1 cellular context compared by ENCODE assay signal in the genomic region with DNA sequence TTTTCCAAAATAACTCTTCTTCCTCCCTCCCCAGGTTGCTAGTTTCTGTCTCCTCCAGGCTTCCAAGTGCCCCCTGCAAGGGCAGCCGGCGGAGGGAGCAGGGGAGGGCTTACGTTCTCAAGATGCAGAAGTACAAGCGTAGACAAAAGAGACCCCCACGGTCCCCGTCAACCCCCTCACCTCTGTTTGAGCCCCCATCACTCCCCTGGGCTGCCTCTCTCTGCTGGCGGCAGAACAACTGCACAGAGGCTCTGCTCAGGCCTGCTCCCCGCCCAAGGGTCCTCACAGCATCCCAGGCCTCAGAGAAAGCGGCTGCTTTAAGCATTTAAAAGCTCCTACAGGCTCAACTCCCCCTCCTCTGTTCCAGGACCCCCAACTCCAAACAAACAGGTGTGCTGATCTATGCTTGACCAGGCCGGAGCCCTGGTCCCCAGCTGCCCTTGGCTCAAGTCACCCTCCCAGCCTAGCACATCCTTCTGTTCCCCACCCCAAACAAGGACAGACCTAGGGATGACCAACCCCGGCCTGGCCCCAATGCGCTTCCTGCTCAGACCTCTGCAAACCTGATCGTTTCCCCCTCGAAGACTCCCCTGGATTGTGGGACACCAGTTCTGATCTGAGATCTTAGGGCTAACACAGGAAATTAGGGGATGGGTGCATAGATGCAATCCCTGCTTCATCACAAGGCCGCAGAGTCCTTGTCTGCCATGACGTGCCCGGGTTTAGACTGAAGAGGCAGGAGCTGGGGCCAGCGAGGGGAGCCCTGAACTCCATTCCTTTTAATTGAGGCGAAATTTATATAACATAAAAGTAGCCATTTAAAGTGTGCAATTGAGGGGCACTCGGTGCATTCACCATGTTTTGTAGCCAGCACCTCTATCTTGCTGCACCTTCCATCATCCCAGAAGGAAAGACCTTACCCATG.
TF ChIP-seq lines count a peak whose summit lies in the region.

No MANE protein-coding gene starts in this region.

TF ChIP-seq in SK-N-SH, 30 proteins besides CTCF, POLR2A, EP300 and RAD21 (continued from another document):
- TF ChIP-seq, protein P1, sequence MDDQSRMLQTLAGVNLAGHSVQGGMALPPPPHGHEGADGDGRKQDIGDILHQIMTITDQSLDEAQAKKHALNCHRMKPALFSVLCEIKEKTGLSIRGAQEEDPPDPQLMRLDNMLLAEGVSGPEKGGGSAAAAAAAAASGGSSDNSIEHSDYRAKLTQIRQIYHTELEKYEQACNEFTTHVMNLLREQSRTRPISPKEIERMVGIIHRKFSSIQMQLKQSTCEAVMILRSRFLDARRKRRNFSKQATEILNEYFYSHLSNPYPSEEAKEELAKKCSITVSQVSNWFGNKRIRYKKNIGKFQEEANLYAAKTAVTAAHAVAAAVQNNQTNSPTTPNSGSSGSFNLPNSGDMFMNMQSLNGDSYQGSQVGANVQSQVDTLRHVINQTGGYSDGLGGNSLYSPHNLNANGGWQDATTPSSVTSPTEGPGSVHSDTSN (IDR thresholded peaks at IDR 0.05) = no peak
- TF ChIP-seq, protein P2, sequence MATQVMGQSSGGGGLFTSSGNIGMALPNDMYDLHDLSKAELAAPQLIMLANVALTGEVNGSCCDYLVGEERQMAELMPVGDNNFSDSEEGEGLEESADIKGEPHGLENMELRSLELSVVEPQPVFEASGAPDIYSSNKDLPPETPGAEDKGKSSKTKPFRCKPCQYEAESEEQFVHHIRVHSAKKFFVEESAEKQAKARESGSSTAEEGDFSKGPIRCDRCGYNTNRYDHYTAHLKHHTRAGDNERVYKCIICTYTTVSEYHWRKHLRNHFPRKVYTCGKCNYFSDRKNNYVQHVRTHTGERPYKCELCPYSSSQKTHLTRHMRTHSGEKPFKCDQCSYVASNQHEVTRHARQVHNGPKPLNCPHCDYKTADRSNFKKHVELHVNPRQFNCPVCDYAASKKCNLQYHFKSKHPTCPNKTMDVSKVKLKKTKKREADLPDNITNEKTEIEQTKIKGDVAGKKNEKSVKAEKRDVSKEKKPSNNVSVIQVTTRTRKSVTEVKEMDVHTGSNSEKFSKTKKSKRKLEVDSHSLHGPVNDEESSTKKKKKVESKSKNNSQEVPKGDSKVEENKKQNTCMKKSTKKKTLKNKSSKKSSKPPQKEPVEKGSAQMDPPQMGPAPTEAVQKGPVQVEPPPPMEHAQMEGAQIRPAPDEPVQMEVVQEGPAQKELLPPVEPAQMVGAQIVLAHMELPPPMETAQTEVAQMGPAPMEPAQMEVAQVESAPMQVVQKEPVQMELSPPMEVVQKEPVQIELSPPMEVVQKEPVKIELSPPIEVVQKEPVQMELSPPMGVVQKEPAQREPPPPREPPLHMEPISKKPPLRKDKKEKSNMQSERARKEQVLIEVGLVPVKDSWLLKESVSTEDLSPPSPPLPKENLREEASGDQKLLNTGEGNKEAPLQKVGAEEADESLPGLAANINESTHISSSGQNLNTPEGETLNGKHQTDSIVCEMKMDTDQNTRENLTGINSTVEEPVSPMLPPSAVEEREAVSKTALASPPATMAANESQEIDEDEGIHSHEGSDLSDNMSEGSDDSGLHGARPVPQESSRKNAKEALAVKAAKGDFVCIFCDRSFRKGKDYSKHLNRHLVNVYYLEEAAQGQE (IDR thresholded peaks at IDR 0.05; ENCODE audit: low read depth, low read length) = no peak
- TF ChIP-seq TCF12 (IDR thresholded peaks at IDR 0.05) = no peak
- TF ChIP-seq MEF2A (IDR thresholded peaks at IDR 0.05; ENCODE audit: borderline replicate concordance, low read depth) = no peak
- TF ChIP-seq, protein P3, sequence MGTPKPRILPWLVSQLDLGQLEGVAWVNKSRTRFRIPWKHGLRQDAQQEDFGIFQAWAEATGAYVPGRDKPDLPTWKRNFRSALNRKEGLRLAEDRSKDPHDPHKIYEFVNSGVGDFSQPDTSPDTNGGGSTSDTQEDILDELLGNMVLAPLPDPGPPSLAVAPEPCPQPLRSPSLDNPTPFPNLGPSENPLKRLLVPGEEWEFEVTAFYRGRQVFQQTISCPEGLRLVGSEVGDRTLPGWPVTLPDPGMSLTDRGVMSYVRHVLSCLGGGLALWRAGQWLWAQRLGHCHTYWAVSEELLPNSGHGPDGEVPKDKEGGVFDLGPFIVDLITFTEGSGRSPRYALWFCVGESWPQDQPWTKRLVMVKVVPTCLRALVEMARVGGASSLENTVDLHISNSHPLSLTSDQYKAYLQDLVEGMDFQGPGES (IDR thresholded peaks at IDR 0.05; ENCODE audit: low read depth, low read length) = no peak
- no peak for TF ChIP-seq GABPA (IDR thresholded peaks at IDR 0.05; ENCODE audit: low read depth)
- TF ChIP-seq FOXM1 (IDR thresholded peaks at IDR 0.05; ENCODE audit: low read depth) = no peak
